In the genomic region with DNA sequence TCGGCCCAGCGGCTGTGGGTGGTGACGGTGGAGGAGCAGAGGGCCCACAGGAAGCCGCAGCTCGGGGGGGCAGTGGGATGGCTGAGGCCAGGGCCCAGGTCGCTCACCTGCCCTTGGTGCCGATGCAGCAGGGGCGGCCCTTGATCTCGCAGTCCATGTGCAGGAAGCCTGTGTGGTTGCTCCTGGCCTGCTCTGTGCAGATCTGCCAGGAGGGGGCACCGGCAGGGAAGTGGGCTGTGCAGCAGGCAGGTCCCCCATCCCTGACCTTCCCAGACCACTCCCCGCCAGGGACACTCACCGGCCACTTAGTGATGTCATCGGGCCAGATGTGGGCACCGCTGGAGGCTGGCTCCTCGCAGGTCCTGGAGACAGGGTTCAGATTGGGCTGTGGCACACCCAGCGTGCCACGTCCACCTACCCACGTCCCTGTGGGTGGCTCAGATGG, we compare ENCODE assay signal across 2 cellular contexts.
A peak's percentile ranks its signal among the peaks of the same experiment; 100 is the strongest.
TF ChIP-seq lines count a peak whose summit lies in the region.

No MANE protein-coding gene starts in this region.

TF ChIP-seq in GM23338, 12 proteins besides CTCF, POLR2A, EP300 and RAD21:
- TF ChIP-seq EZH2 (IDR thresholded peaks at IDR 0.05; ENCODE audit: low read depth, unreplicated experiment) (no peak), JUNB (IDR thresholded peaks at IDR 0.05; ENCODE audit: unreplicated experiment) (no peak), CREB1 (CRISPR knock-in tag; IDR thresholded peaks at IDR 0.05; ENCODE audit: low read depth) (no peak), STAT1 (IDR thresholded peaks at IDR 0.05; ENCODE audit: unreplicated experiment) (no peak)
- TF ChIP-seq, protein P1, sequence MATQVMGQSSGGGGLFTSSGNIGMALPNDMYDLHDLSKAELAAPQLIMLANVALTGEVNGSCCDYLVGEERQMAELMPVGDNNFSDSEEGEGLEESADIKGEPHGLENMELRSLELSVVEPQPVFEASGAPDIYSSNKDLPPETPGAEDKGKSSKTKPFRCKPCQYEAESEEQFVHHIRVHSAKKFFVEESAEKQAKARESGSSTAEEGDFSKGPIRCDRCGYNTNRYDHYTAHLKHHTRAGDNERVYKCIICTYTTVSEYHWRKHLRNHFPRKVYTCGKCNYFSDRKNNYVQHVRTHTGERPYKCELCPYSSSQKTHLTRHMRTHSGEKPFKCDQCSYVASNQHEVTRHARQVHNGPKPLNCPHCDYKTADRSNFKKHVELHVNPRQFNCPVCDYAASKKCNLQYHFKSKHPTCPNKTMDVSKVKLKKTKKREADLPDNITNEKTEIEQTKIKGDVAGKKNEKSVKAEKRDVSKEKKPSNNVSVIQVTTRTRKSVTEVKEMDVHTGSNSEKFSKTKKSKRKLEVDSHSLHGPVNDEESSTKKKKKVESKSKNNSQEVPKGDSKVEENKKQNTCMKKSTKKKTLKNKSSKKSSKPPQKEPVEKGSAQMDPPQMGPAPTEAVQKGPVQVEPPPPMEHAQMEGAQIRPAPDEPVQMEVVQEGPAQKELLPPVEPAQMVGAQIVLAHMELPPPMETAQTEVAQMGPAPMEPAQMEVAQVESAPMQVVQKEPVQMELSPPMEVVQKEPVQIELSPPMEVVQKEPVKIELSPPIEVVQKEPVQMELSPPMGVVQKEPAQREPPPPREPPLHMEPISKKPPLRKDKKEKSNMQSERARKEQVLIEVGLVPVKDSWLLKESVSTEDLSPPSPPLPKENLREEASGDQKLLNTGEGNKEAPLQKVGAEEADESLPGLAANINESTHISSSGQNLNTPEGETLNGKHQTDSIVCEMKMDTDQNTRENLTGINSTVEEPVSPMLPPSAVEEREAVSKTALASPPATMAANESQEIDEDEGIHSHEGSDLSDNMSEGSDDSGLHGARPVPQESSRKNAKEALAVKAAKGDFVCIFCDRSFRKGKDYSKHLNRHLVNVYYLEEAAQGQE (IDR thresholded peaks at IDR 0.05; ENCODE audit: unreplicated experiment) = no peak
TF ChIP-seq in GM23338: peak in this region for 0.

TF ChIP-seq in K562, 482 proteins besides CTCF, POLR2A, EP300 and RAD21:
- TF ChIP-seq MECOM (CRISPR knock-in tag; IDR thresholded peaks at IDR 0.05) = no peak
- TF ChIP-seq SMC3 (conservative IDR thresholded peaks at IDR 0.05; ENCODE audit: insufficient read depth, low read depth, low read length) = peak; percentile 19; the same call in 1 of the 2 replicates
